16 cellular contexts compared by ENCODE assay signal in the genomic region with DNA sequence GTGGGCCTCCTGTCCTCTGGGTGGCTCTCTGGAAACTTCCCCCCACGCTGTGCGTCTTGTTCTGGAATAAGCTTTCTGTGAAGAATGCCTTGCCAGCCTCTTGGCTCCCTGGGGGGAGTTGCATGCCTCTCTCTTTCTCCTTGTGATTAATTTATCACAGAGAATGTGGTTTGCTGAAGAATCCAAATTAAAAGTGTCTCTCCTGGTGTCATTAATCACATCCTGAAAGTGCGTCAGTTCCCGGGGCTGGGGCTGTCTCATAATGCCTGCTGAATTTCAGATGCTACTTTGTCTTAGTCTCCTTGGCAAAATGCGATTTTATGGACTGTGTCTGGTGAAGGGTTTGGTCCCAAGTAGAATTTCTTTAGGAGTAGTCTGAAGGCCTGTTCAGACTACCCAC.
"Had no signal": no experiment of that assay in that cellular context is flagged by ENCODE, and none has a peak within 500 bp of the region (broad histone marks: within the 10 kb centered on the region; RNA-seq: fewer than 3 reads in every experiment).

No MANE protein-coding gene starts in this region.

- H3K4me3 ChIP-seq: adrenal gland, body of pancreas, heart right ventricle, right atrium auricular region, vagina had no signal

- DNase-seq: activated CD4-positive, alpha-beta T cell treated with anti-CD3 and anti-CD28 coated beads, Interleukin-2, amount 50 U/mL, for 4 hours; activated gamma-delta T cell treated with Interleukin-2 at 50 U/mL for 16 hours; adrenal gland; body of pancreas; dermis blood vessel endothelial cell; effector memory CD8-positive, alpha-beta T cell; heart right ventricle; left ventricle myocardium superior; occipital lobe; stimulated activated CD4-positive, alpha-beta T cell treated with anti-CD3 and anti-CD28 coated beads, Interleukin-2, amount 100 ng/mL, for 48 hours; stimulated activated naive CD8-positive, alpha-beta T cell treated with anti-CD3 and anti-CD28 coated beads, Interleukin-15, amount 100 ng/mL, for 72 hours; T-helper 2 cell; trophoblast cell had no signal

- ATAC-seq: activated naive CD4-positive, alpha-beta T cell treated with anti-CD3 and anti-CD28 coated beads, Interleukin-2, amount 50 U/mL, for 72 hours; body of pancreas; effector memory CD8-positive, alpha-beta T cell; heart right ventricle; left ventricle myocardium superior; stimulated activated naive CD8-positive, alpha-beta T cell treated with anti-CD3 and anti-CD28 coated beads, Interleukin-15, amount 100 ng/mL, for 72 hours had no signal
